1 cellular context compared by ENCODE assay signal in genomic region chr5:131379723-131380122, GRCh38.
TF ChIP-seq lines count a peak whose summit lies in the region.

No MANE protein-coding gene starts in this region.

TF ChIP-seq in GM12878, 131 proteins besides CTCF, POLR2A, EP300 and RAD21 (continues in another document):
- peak; percentile 51; the same call in 1 of the 2 replicates for TF ChIP-seq ATF2 (IDR thresholded peaks at IDR 0.05; ENCODE audit: low read length)
- TF ChIP-seq CEBPZ (IDR thresholded peaks at IDR 0.05; ENCODE audit: low read depth, low read length) = no peak
- no peak for TF ChIP-seq NR2C1 (IDR thresholded peaks at IDR 0.05)
- no peak for TF ChIP-seq ZNF622 (IDR thresholded peaks at IDR 0.05)
- peak; percentile 87 for TF ChIP-seq ZNF384 (IDR thresholded peaks at IDR 0.05; ENCODE audit: borderline replicate concordance, low read depth, low read length)
- peak; percentile 42; the same call in 1 of the 2 replicates for TF ChIP-seq DPF2 (IDR thresholded peaks at IDR 0.05)
- no peak for TF ChIP-seq CHD2 (IDR thresholded peaks at IDR 0.05; ENCODE audit: borderline replicate concordance, low read depth, low read length)
- no peak for TF ChIP-seq EGR1 (IDR thresholded peaks at IDR 0.05; ENCODE audit: borderline replicate concordance in 1 of 2, low read depth in 2 of 2, low read length in 2 of 2)
- no peak for TF ChIP-seq BCL3 (IDR thresholded peaks at IDR 0.05; ENCODE audit: borderline replicate concordance, insufficient read depth, low read depth, low read length, poor library complexity, severe bottlenecking)
- no peak for TF ChIP-seq ZBTB4 (CRISPR knock-in tag; IDR thresholded peaks at IDR 0.05)
- peak; percentile 34; the same call in 1 of the 2 replicates for TF ChIP-seq CREM (IDR thresholded peaks at IDR 0.05; ENCODE audit: low read depth)
- peak; percentile 97 for TF ChIP-seq RELB (IDR thresholded peaks at IDR 0.05; ENCODE audit: low read depth)
- 0 out of 2 replicates have a peak, but pooled peaks have one; percentile 28 for TF ChIP-seq GATAD2B (conservative IDR thresholded peaks at IDR 0.05; ENCODE audit: low read depth)
- TF ChIP-seq ZNF592 (IDR thresholded peaks at IDR 0.05) = no peak
- peak; percentile 30; the same call in 1 of the 2 replicates for TF ChIP-seq ZBTB40 (IDR thresholded peaks at IDR 0.05; ENCODE audit: borderline replicate concordance)
- peak; percentile 88 for TF ChIP-seq SPI1 (IDR thresholded peaks at IDR 0.05; ENCODE audit: borderline replicate concordance, insufficient read depth, low read depth, low read length)
- TF ChIP-seq NR2C2 (IDR thresholded peaks at IDR 0.05; ENCODE audit: borderline replicate concordance, control insufficient read depth, insufficient read length, low read depth) = no peak
- TF ChIP-seq SP1 (IDR thresholded peaks at IDR 0.05; ENCODE audit: low read depth, low read length) = no peak
- TF ChIP-seq PBX3 (IDR thresholded peaks at IDR 0.05; ENCODE audit: insufficient replicate concordance, low read depth, low read length) = no peak
- TF ChIP-seq KDM1A (IDR thresholded peaks at IDR 0.05; ENCODE audit: borderline replicate concordance) = no peak
- TF ChIP-seq EED (IDR thresholded peaks at IDR 0.05; ENCODE audit: low read depth) = peak; percentile 40
- no peak for TF ChIP-seq ZNF274 (IDR thresholded peaks at IDR 0.05; ENCODE audit: insufficient read depth, insufficient read length)
- peak; percentile 29; the same call in 1 of the 2 replicates for TF ChIP-seq ZNF687 (IDR thresholded peaks at IDR 0.05)
- no peak for TF ChIP-seq HCFC1 (IDR thresholded peaks at IDR 0.05; ENCODE audit: low read length)
- TF ChIP-seq MEF2B (IDR thresholded peaks at IDR 0.05; ENCODE audit: partially characterized antibody, poor library complexity, severe bottlenecking) = no peak
